ENCODE assay signal across 26 cellular contexts in genomic region chr7:87747681-87748080, GRCh38.
"Had no signal": no experiment of that assay in that cellular context is flagged by ENCODE, and none has a peak within 500 bp of the region (broad histone marks: within the 10 kb centered on the region; RNA-seq: fewer than 3 reads in every experiment).

No MANE protein-coding gene starts in this region.

- H3K4me3 ChIP-seq: ascending aorta, cardiac muscle cell, MG63, SK-N-MC had no signal

- H3K9me3 ChIP-seq: ascending aorta, MG63 had no signal

- H3K27me3 ChIP-seq: ascending aorta, cardiac muscle cell, MG63 had no signal

- DNase-seq: activated CD4-positive, alpha-beta T cell treated with anti-CD3 and anti-CD28 coated beads, Interleukin-2, amount 10 ng/mL, durations not matched to agents 7 days and 5 days; activated CD4-positive, alpha-beta T cell treated with anti-CD3 and anti-CD28 coated beads, Interleukin-2, amount 50 U/mL, for 48 hours; activated CD8-positive, alpha-beta T cell treated with anti-CD3 and anti-CD28 coated beads, Interleukin-2, amount 10 ng/mL, durations not matched to agents 7 days and 5 days; activated gamma-delta T cell; activated naive CD4-positive, alpha-beta T cell treated with Interleukin-2 at 50 U/mL for 16 hours; activated naive CD8-positive, alpha-beta T cell treated with anti-CD3 and anti-CD28 coated beads, Interleukin-2, amount 10 ng/mL, durations not matched to agents 7 days and 5 days; activated T-cell treated with anti-CD3 and anti-CD28 coated beads, Interleukin-2, amount 50 U/mL, for 24 hours; amygdala; Kasumi-1; KG1; MG63; NCI-H1048; NCI-H1436 treated with DMSO at 0.1 percent for 48 hours; NCI-H1694 treated with DMSO at 0.1 percent for 48 hours; NCI-H2029; NCI-H345; NCI-H748 treated with DMSO at 0.1 percent for 48 hours; Right ventricle myocardium superior; T1000 had no signal

- H3K36me3 ChIP-seq: ascending aorta, cardiac muscle cell, MG63 had no signal

- H3K36me3 Mint-ChIP-seq: activated naive CD4-positive, alpha-beta T cell treated with anti-CD3 and anti-CD28 coated beads, Interleukin-2, amount 50 U/mL, for 24 hours; activated naive CD8-positive, alpha-beta T cell treated with anti-CD3 and anti-CD28 coated beads, Interleukin-2, amount 10 ng/mL, durations not matched to agents 7 days and 5 days had no signal

- H3K27ac Mint-ChIP-seq: activated CD4-positive, alpha-beta T cell treated with anti-CD3 and anti-CD28 coated beads for 36 hours; activated CD4-positive, alpha-beta T cell treated with anti-CD3 and anti-CD28 coated beads, Interleukin-2, amount 10 ng/mL, durations not matched to agents 7 days and 5 days; activated CD8-positive, alpha-beta T cell treated with anti-CD3 and anti-CD28 coated beads, Interleukin-2, amount 10 ng/mL, durations not matched to agents 7 days and 5 days; activated naive CD4-positive, alpha-beta T cell treated with anti-CD3 and anti-CD28 coated beads, Interleukin-2, amount 50 U/mL, for 24 hours; activated naive CD8-positive, alpha-beta T cell treated with anti-CD3 and anti-CD28 coated beads, Interleukin-2, amount 10 ng/mL, durations not matched to agents 7 days and 5 days; activated T-cell treated with anti-CD3 and anti-CD28 coated beads, Interleukin-2, amount 50 U/mL, for 24 hours; activated T-helper 2 cell treated with anti-CD3 and anti-CD28 coated beads, Interferon-gamma antibody, Interleukin-2, Interleukin-4, amounts not matched to agents 10 μg/mL and 5 μg/mL and 100 μg/mL, durations not matched to agents 14 hours and 24 hours and 36 hours had no signal

- H3K4me1 ChIP-seq: ascending aorta had no signal

- H3K27me3 Mint-ChIP-seq: activated CD4-positive, alpha-beta T cell treated with anti-CD3 and anti-CD28 coated beads for 36 hours; activated CD4-positive, alpha-beta T cell treated with anti-CD3 and anti-CD28 coated beads, Interleukin-2, amount 10 ng/mL, durations not matched to agents 7 days and 5 days; activated naive CD8-positive, alpha-beta T cell treated with anti-CD3 and anti-CD28 coated beads, Interleukin-2, amount 10 ng/mL, durations not matched to agents 7 days and 5 days had no signal

- H3K27ac ChIP-seq: ascending aorta, cardiac muscle cell, SK-N-MC had no signal

- H3K4me1 Mint-ChIP-seq: activated CD4-positive, alpha-beta T cell treated with anti-CD3 and anti-CD28 coated beads for 36 hours; activated CD4-positive, alpha-beta T cell treated with anti-CD3 and anti-CD28 coated beads, Interleukin-2, amount 10 ng/mL, durations not matched to agents 7 days and 5 days; activated naive CD4-positive, alpha-beta T cell treated with anti-CD3 and anti-CD28 coated beads, Interleukin-2, amount 50 U/mL, for 24 hours; activated naive CD8-positive, alpha-beta T cell treated with anti-CD3 and anti-CD28 coated beads, Interleukin-2, amount 10 ng/mL, durations not matched to agents 7 days and 5 days had no signal

- H3K4me3 Mint-ChIP-seq: activated CD4-positive, alpha-beta T cell treated with anti-CD3 and anti-CD28 coated beads for 36 hours; activated CD4-positive, alpha-beta T cell treated with anti-CD3 and anti-CD28 coated beads, Interleukin-2, amount 10 ng/mL, durations not matched to agents 7 days and 5 days; activated CD8-positive, alpha-beta T cell treated with anti-CD3 and anti-CD28 coated beads, Interleukin-2, amount 10 ng/mL, durations not matched to agents 7 days and 5 days; activated naive CD4-positive, alpha-beta T cell treated with anti-CD3 and anti-CD28 coated beads, Interleukin-2, amount 50 U/mL, for 24 hours; activated naive CD8-positive, alpha-beta T cell treated with anti-CD3 and anti-CD28 coated beads, Interleukin-2, amount 10 ng/mL, durations not matched to agents 7 days and 5 days; activated T-cell treated with anti-CD3 and anti-CD28 coated beads, Interleukin-2, amount 50 U/mL, for 24 hours had no signal

- H3K9me3 Mint-ChIP-seq: activated CD4-positive, alpha-beta T cell treated with anti-CD3 and anti-CD28 coated beads, Interleukin-2, amount 10 ng/mL, durations not matched to agents 7 days and 5 days; activated naive CD4-positive, alpha-beta T cell treated with anti-CD3 and anti-CD28 coated beads, Interleukin-2, amount 50 U/mL, for 24 hours; activated naive CD8-positive, alpha-beta T cell treated with anti-CD3 and anti-CD28 coated beads, Interleukin-2, amount 10 ng/mL, durations not matched to agents 7 days and 5 days; activated T-cell treated with anti-CD3 and anti-CD28 coated beads, Interleukin-2, amount 50 U/mL, for 24 hours; activated T-helper 2 cell treated with anti-CD3 and anti-CD28 coated beads, Interferon-gamma antibody, Interleukin-2, Interleukin-4, amounts not matched to agents 10 μg/mL and 5 μg/mL and 100 μg/mL, durations not matched to agents 14 hours and 24 hours and 36 hours had no signal

- ATAC-seq: activated CD4-positive, alpha-beta T cell treated with anti-CD3 and anti-CD28 coated beads for 36 hours; activated CD4-positive, CD25-positive, alpha-beta regulatory T cell treated with anti-CD3 and anti-CD28 coated beads, Interleukin-2, amount 50 U/mL, for 24 hours; activated CD8-positive, alpha-beta T cell treated with anti-CD3 and anti-CD28 coated beads, Interleukin-2, amount 10 ng/mL, durations not matched to agents 7 days and 5 days had no signal
